9 cellular contexts compared by ENCODE assay signal in genomic region chr16:31451681-31452351, GRCh38. TPM values are rescaled to one million over a fixed set of nuclear protein-coding genes. Genes with fewer than 3 reads are reported as not detected.
DNase-seq lines count a peak whose midpoint lies in the region; ATAC-seq, FAIRE-seq and TF ChIP-seq lines count a peak whose summit lies in the region.
"Had no signal": no experiment of that assay in that cellular context is flagged by ENCODE, and none has a peak within 500 bp of the region (broad histone marks: within the 10 kb centered on the region; RNA-seq: fewer than 3 reads in every experiment).

No MANE protein-coding gene starts in this region.

- no peak for FAIRE-seq in astrocyte (lab: Jason Lieb, UNC)

- H3K27ac ChIP-seq in BLaER1 = no peak overlapping the region
- H3K27ac ChIP-seq in GM23248 = peak overlapping the region; percentile 94
- peak overlapping the region; percentile 79 for H3K27ac ChIP-seq in astrocyte (ENCODE audit: low read depth, low read length)

- H3K9me3 Mint-ChIP-seq in astrocyte (ENCODE audit: unreplicated experiment) = no peaks in the 10 kb centered on the region
- H3K9me3 Mint-ChIP-seq in stimulated activated memory B cell treated with anti-CD40 and anti-IgM and Interleukin-4, amounts not matched to agents 10 μg/mL and 1 μg/mL and 100 μg/mL, for 72 hours = no peaks in the 10 kb centered on the region
- H3K9me3 Mint-ChIP-seq: IgD-negative memory B cell had no signal

- peaks cover 33% of the 10 kb centered on the region for H3F3A ChIP-seq in GM23248 (ENCODE audit: insufficient read depth)

- peak; percentile 53 for ATAC-seq in stimulated activated memory B cell treated with anti-CD40 and anti-IgM and Interleukin-4, amounts not matched to agents 10 μg/mL and 1 μg/mL and 100 μg/mL, for 72 hours
- ATAC-seq in HG03439 (IDR thresholded peaks at IDR 0.05; ENCODE audit: unreplicated experiment) = no peak

- H3K9ac ChIP-seq in BLaER1 = no peak overlapping the region
- H3K9ac ChIP-seq in GM23248 = peak overlapping the region; percentile 64
- H3K9ac ChIP-seq in astrocyte (ENCODE audit: low read length) = no peak overlapping the region

- in situ Hi-C loops in GM23248 (cut with MboI) = no loop called here

- H3K27me3 Mint-ChIP-seq in astrocyte (ENCODE audit: low read depth, unreplicated experiment) = no peaks in the 10 kb centered on the region
- no peaks in the 10 kb centered on the region for H3K27me3 Mint-ChIP-seq in stimulated activated memory B cell treated with anti-CD40 and anti-IgM and Interleukin-4, amounts not matched to agents 10 μg/mL and 1 μg/mL and 100 μg/mL, for 72 hours
- H3K27me3 Mint-ChIP-seq: IgD-negative memory B cell had no signal

- H3K79me2 ChIP-seq in GM23248 (ENCODE audit: insufficient read depth) (peaks cover 35% of the 10 kb centered on the region), astrocyte (ENCODE audit: insufficient read depth, low read length) (peaks cover 20% of the 10 kb centered on the region)

- peak overlapping the region; percentile 99 for H3K27ac Mint-ChIP-seq in astrocyte (ENCODE audit: unreplicated experiment)
- H3K27ac Mint-ChIP-seq in stimulated activated memory B cell treated with anti-CD40 and anti-IgM and Interleukin-4, amounts not matched to agents 10 μg/mL and 1 μg/mL and 100 μg/mL, for 72 hours = no peak overlapping the region

- H3K36me3 ChIP-seq in BLaER1 (peaks cover 13% of the 10 kb centered on the region; the same call in 1 of the 2 replicates), GM23248 (ENCODE audit: low read depth) (no peaks in the 10 kb centered on the region), astrocyte (ENCODE audit: insufficient read depth, low read length) (no peaks in the 10 kb centered on the region)

- H3K4me3 ChIP-seq in BLaER1 (no peak overlapping the region), GM23248 (no peak overlapping the region), astrocyte (ENCODE audit: insufficient read depth, low read depth, low read length) (no peak overlapping the region)

- H3K9me3 ChIP-seq in BLaER1 = no peaks in the 10 kb centered on the region
- H3K9me3 ChIP-seq in GM23248 (ENCODE audit: low read depth) = no peaks in the 10 kb centered on the region
- no peaks in the 10 kb centered on the region for H3K9me3 ChIP-seq in astrocyte (ENCODE audit: insufficient read depth, low read depth, low read length)

- H3K4me1 ChIP-seq in BLaER1 = peaks cover 36% of the 10 kb centered on the region
- peaks cover 45% of the 10 kb centered on the region for H3K4me1 ChIP-seq in GM23248 (ENCODE audit: insufficient read depth)
- peaks cover 40% of the 10 kb centered on the region for H3K4me1 ChIP-seq in astrocyte (ENCODE audit: insufficient read depth, low read length)

- peak; percentile 89 for DNase-seq in GM23248
- peak; percentile 80 for DNase-seq in NCI-H2227 treated with DMSO at 0.1 percent for 48 hours (lab: John Stamatoyannopoulos, UW)
- DNase-seq in astrocyte (ENCODE audit: low read depth) = peak; percentile 59
- DNase-seq in iPS-NIHi7 (ENCODE audit: extremely low spot score) = peak; percentile 63
- DNase-seq in NCI-H187 (lab: John Stamatoyannopoulos, UW) = no peak

- H3K27me3 ChIP-seq in BLaER1 = no peaks in the 10 kb centered on the region
- H3K27me3 ChIP-seq in GM23248 (replicated peaks; ENCODE audit: insufficient read depth) = no peaks in the 10 kb centered on the region
- H3K27me3 ChIP-seq in astrocyte (ENCODE audit: insufficient read depth, low read length) = no peaks in the 10 kb centered on the region

- WGBS in GM23248 (ENCODE audit: low coverage in 1 of 2, low lambda C conversion rate in 2 of 2, missing lambda C conversion rate in 2 of 2), 2 experiments = 50 to 53% methylated on average over 11 of the region's 11 CpGs

- H3K4me1 Mint-ChIP-seq in astrocyte (ENCODE audit: low read depth, unreplicated experiment) = peaks cover 34% of the 10 kb centered on the region
- H3K4me1 Mint-ChIP-seq in stimulated activated memory B cell treated with anti-CD40 and anti-IgM and Interleukin-4, amounts not matched to agents 10 μg/mL and 1 μg/mL and 100 μg/mL, for 72 hours = peaks cover 33% of the 10 kb centered on the region

- H3K4me3 Mint-ChIP-seq in astrocyte (ENCODE audit: unreplicated experiment) = no peak overlapping the region
- no peak overlapping the region for H3K4me3 Mint-ChIP-seq in stimulated activated memory B cell treated with anti-CD40 and anti-IgM and Interleukin-4, amounts not matched to agents 10 μg/mL and 1 μg/mL and 100 μg/mL, for 72 hours

- H2AFZ ChIP-seq in GM23248 = 0 out of 2 replicates have a peak overlapping the region, but pooled peaks have one; percentile 3
- H2AFZ ChIP-seq in astrocyte (ENCODE audit: low read depth, low read length) = no peak overlapping the region

- H3K4me2 ChIP-seq in BLaER1 (peak overlapping the region; percentile 49), GM23248 (ENCODE audit: unreplicated experiment) (peak overlapping the region; percentile 49), astrocyte (ENCODE audit: low read length) (peak overlapping the region; percentile 66)

- H4K20me1 ChIP-seq in BLaER1 (peaks cover 62% of the 10 kb centered on the region), GM23248 (ENCODE audit: insufficient read depth) (no peaks in the 10 kb centered on the region), astrocyte (ENCODE audit: insufficient read depth, low read length) (peaks cover 35% of the 10 kb centered on the region)

- TF ChIP-seq CTCF in astrocyte (IDR thresholded peaks at IDR 0.05; ENCODE audit: insufficient read depth, low read depth, low read length) = peak; percentile 58

- peaks cover 2% of the 10 kb centered on the region for H3K36me3 Mint-ChIP-seq in astrocyte (ENCODE audit: low read depth, unreplicated experiment)
- H3K36me3 Mint-ChIP-seq in stimulated activated memory B cell treated with anti-CD40 and anti-IgM and Interleukin-4, amounts not matched to agents 10 μg/mL and 1 μg/mL and 100 μg/mL, for 72 hours = peaks cover 5% of the 10 kb centered on the region

- no peaks in the 10 kb centered on the region for H3K9me2 ChIP-seq in GM23248 (ENCODE audit: insufficient read depth)

RNA-seq across cellular contexts. Expression of gene ARMC5, which starts 7.5 kb away (rescaled TPM):
- total RNA-seq in GM23248 (2014; rRNA removed; shearing (Covaris generic)) = 11.2 and 14.3 TPM in 2 replicates
- 5.0 and 7.0 TPM in 2 replicates for polyA plus RNA-seq in GM23248 (2016; fragmentation: Nextera tagmentation; extraction: Ambion mirVana)
- total RNA-seq in astrocyte = 11.5 and 12.1 TPM in 2 replicates

RNA-seq across cellular contexts. Expression of gene ZNF843, which starts 9.2 kb away (rescaled TPM):
- 0.22 and 0.38 TPM in 2 replicates for total RNA-seq in GM23248 (2014; rRNA removed; shearing (Covaris generic))
- polyA plus RNA-seq in GM23248 (2016; fragmentation: Nextera tagmentation; extraction: Ambion mirVana) = 0.39 and 0.41 TPM in 2 replicates
- total RNA-seq in astrocyte = 0.50 and 0.84 TPM in 2 replicates
- polyA plus RNA-seq: IgD-negative memory B cell had no signal

RNA-seq across cellular contexts. Expression of gene TGFB1I1, which starts 20.1 kb away (rescaled TPM):
- total RNA-seq in GM23248 (2014; rRNA removed; shearing (Covaris generic)) = 71.8 and 88.5 TPM in 2 replicates
- 174 and 177 TPM in 2 replicates for polyA plus RNA-seq in GM23248 (2016; fragmentation: Nextera tagmentation; extraction: Ambion mirVana)
- 124 and 134 TPM in 2 replicates for total RNA-seq in astrocyte

RNA-seq across cellular contexts. Expression of gene COX6A2, which starts 23.7 kb away (rescaled TPM):
- not detected in 2 replicates for total RNA-seq in GM23248 (2014; rRNA removed; shearing (Covaris generic))
- not detected in 2 replicates for polyA plus RNA-seq in GM23248 (2016; fragmentation: Nextera tagmentation; extraction: Ambion mirVana)
- total RNA-seq in astrocyte = not detected in 2 replicates
- polyA plus RNA-seq: IgD-negative memory B cell had no signal

RNA-seq across cellular contexts. Expression of gene SLC5A2, which starts 31.1 kb away (rescaled TPM):
- not detected in 2 replicates for total RNA-seq in GM23248 (2014; rRNA removed; shearing (Covaris generic))
- polyA plus RNA-seq in GM23248 (2016; fragmentation: Nextera tagmentation; extraction: Ambion mirVana) = 4.7 and 4.8 TPM in 2 replicates
- total RNA-seq in astrocyte = not detected in 2 replicates

Comparison
In these comparisons a context has a peak if more than half of its experiments do, and no peak if none do; other contexts are left out.
1. DNase-seq: peak in GM23248 (single experiment), NCI-H2227 treated with DMSO at 0.1 percent for 48 hours (single experiment), astrocyte (single experiment) and iPS-NIHi7 (single experiment); none in NCI-H187 (0 of 2).
2. Peak in every context shown above with its lines, with median percentiles within 50 percentile points of each other: H3K4me2 ChIP-seq.